Comparison of ENCODE assay signal across 8 cellular contexts in the genomic region with DNA sequence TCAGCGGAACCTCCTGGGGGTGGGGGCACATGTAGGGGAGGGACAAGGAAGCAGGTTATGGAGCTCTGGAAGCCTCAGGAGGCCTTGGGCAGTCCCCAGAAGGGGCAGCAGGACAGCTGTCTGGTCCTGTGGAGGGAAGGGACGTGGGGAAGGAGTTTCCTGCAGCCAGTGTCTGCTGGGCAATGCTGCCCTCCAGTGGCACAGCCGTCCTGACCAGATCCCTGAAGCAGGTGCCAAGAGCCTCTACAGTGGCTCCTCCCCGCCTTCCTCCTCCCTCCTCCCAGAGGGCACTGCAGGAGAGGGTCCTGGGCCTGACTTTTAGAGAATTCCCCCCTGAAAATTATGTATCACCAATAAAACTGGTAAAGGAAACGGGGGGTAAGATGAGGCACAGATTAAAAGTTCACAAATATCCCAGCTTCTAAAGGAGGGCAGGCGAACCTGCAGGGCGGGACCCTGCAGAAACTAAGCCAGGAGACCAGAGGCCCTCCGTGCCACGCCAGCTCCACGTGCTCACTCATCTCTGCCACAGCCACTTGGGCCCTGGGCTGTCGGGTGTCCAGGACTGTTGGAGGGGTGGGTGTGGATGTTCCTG.
DNase-seq lines count a peak whose midpoint lies in the region.

No MANE protein-coding gene starts in this region.

- DNase-seq in 8988T (peak; percentile 96), GM04504 (ENCODE audit: low read depth) (peak; percentile 47), NCI-H524 treated with DMSO at 0.1 percent for 48 hours (lab: John Stamatoyannopoulos, UW) (peak; percentile 5), lung microvascular endothelial cell (ENCODE audit: low read depth in 2 of 2) (peak; percentile 77 to 86), NCI-H187 treated with DMSO at 0.1 percent for 48 hours (lab: John Stamatoyannopoulos, UW) (no peak), SW480 (ENCODE audit: low spot score) (no peak)
- DNase-seq in activated CD8-positive, alpha-beta memory T cell treated with anti-CD3 and anti-CD28 coated beads, Interleukin-2, amount 50 U/mL, for 48 hours = no peak

- H3K27ac ChIP-seq in cingulate gyrus (ENCODE audit: low read depth, low read length) = peak overlapping the region; percentile 41

Comparison
In these comparisons a context has a peak if more than half of its experiments do, and no peak if none do; other contexts are left out.
1. DNase-seq: peak in 8988T (single experiment), GM04504 (single experiment), NCI-H524 treated with DMSO at 0.1 percent for 48 hours (single experiment) and lung microvascular endothelial cell (2 of 2); none in NCI-H187 treated with DMSO at 0.1 percent for 48 hours (single experiment), activated CD8-positive, alpha-beta memory T cell treated with anti-CD3 and anti-CD28 coated beads, Interleukin-2, amount 50 U/mL, for 48 hours (single experiment) and SW480 (single experiment).